29 cellular contexts compared by ENCODE assay signal in the genomic region with DNA sequence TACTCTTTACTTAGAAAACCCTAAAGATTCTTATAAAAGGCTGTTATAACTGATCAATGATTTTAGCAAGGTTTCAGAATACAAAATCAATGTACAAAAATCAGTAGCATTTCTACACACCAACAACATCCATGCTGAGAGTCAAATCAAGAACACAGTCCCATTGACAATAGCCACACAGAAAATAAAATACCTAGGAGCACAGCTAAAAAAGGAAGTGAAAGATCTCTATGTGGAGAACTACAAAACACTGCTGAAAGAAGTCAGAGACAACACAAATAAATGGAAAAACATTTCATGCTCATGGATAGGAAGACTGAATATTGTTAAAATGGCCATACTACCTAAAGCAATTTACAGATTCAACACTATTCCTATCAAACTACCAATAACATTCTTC.
"Had no signal": no experiment of that assay in that cellular context is flagged by ENCODE, and none has a peak within 500 bp of the region (broad histone marks: within the 10 kb centered on the region; RNA-seq: fewer than 3 reads in every experiment).

No MANE protein-coding gene starts in this region.

- H3K36me3 Mint-ChIP-seq: naive thymus-derived CD4-positive, alpha-beta T cell had no signal

- H3K4me2 ChIP-seq: smooth muscle cell had no signal

- H3K4me3 Mint-ChIP-seq: endodermal cell; naive thymus-derived CD4-positive, alpha-beta T cell; nephron; stimulated activated naive CD8-positive, alpha-beta T cell treated with anti-CD3 and anti-CD28 coated beads, Interleukin-15, amount 100 ng/mL, for 72 hours had no signal

- H3K4me1 Mint-ChIP-seq: endodermal cell; naive thymus-derived CD4-positive, alpha-beta T cell; nephron; stimulated activated naive CD8-positive, alpha-beta T cell treated with anti-CD3 and anti-CD28 coated beads, Interleukin-15, amount 100 ng/mL, for 72 hours had no signal

- H3K27ac ChIP-seq: epithelial cell of prostate, gastrocnemius medialis, left lung, prostate gland, right atrium auricular region, suprapubic skin, upper lobe of right lung, uterus had no signal

- H3K9me3 ChIP-seq: gastrocnemius medialis, left lung, prostate gland, suprapubic skin, transverse colon, upper lobe of right lung, uterus had no signal

- H3K27me3 ChIP-seq: gastrocnemius medialis, right atrium auricular region, uterus had no signal

- H3K4me1 ChIP-seq: left lung, prostate gland, right atrium auricular region, suprapubic skin, upper lobe of right lung, uterus had no signal

- H3K27ac Mint-ChIP-seq: endodermal cell; naive thymus-derived CD4-positive, alpha-beta T cell; nephron; stimulated activated naive CD8-positive, alpha-beta T cell treated with anti-CD3 and anti-CD28 coated beads, Interleukin-15, amount 100 ng/mL, for 72 hours had no signal

- FAIRE-seq: kidney had no signal

- H3K27me3 Mint-ChIP-seq: stimulated activated naive CD8-positive, alpha-beta T cell treated with anti-CD3 and anti-CD28 coated beads, Interleukin-15, amount 100 ng/mL, for 72 hours had no signal

- H3K9me3 Mint-ChIP-seq: stimulated activated naive CD8-positive, alpha-beta T cell treated with anti-CD3 and anti-CD28 coated beads, Interleukin-15, amount 100 ng/mL, for 72 hours had no signal

- ATAC-seq: esophagus mucosa; gastrocnemius medialis; left cardiac atrium; left lung; naive thymus-derived CD4-positive, alpha-beta T cell; sciatic nerve; stimulated activated naive CD8-positive, alpha-beta T cell treated with anti-CD3 and anti-CD28 coated beads, Interleukin-15, amount 100 ng/mL, for 72 hours; upper lobe of right lung had no signal

- H3K4me3 ChIP-seq: gastrocnemius medialis, left lung, prostate gland, right atrium auricular region, smooth muscle cell, suprapubic skin, transverse colon, upper lobe of right lung, uterus had no signal

- H3K36me3 ChIP-seq: gastrocnemius medialis, left lung, prostate gland, right atrium auricular region, suprapubic skin, transverse colon, upper lobe of right lung, uterus had no signal

- DNase-seq: effector CD8-positive, alpha-beta T cell; endodermal cell; foreskin fibroblast; gastrocnemius medialis; head of caudate nucleus; kidney; left cardiac atrium; left lung; mesendoderm; midbrain; naive thymus-derived CD4-positive, alpha-beta T cell; nucleus accumbens; stimulated activated CD4-positive, alpha-beta T cell treated with anti-CD3 and anti-CD28 coated beads, Interleukin-12 subunit alpha, Interleukin-12 subunit beta, amount 100 ng/mL, for 4 hours; stimulated activated CD4-positive, alpha-beta T cell treated with anti-CD3 and anti-CD28 coated beads, Interleukin-1b, Interleukin-23, amount 100 ng/mL, for 48 hours; stimulated activated CD4-positive, alpha-beta T cell treated with anti-CD3 and anti-CD28 coated beads, Interleukin-4, amount 100 ng/mL, for 1 hour; stimulated activated CD8-positive, alpha-beta memory T cell treated with anti-CD3 and anti-CD28 coated beads, Interleukin-4, amount 100 ng/mL, for 48 hours; stimulated activated naive CD4-positive, alpha-beta T cell; stimulated activated naive CD8-positive, alpha-beta T cell treated with anti-CD3 and anti-CD28 coated beads, Interleukin-15, amount 100 ng/mL, for 72 hours; transverse colon; upper lobe of right lung; uterus had no signal
